Comparison of ENCODE assay signal across 1 cellular context in the genomic region with DNA sequence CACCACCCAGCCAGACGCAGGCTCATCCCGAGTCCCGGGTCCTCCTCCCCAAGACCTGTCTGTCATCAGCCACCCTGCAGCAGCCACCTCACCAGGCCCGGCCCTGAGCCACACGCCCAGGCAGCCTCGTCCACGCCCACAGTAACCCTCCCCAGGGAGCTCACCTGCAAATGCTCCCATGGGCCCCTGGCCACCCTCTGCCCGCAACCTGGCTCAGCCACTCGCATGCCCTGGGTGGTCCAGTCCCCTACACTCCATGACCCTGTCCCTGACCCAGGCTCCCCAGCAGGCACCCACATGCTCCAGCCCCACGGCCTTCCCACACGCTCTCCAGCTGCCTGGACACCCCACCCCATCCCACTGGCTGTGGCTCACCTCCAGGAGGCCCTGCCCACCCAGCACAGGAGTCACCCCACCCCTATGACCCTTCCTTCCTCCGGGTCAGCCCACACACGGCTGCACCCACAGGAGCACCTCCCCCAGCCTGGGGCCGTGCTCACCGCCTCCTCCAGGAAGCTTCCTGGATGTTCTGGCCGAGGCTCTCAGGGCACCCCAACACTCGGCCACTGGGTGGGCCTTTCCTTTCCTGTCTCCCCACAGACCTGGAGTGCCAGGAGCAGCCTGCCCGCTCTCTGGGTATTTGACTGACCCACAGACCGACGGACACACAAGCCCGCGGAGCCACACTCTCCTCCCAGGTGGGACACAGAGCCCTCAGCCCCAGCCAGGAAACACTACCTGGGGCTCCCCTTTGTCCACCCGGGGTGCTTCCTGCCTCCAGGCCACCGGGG.
TF ChIP-seq lines count a peak whose summit lies in the region.

No MANE protein-coding gene starts in this region.

TF ChIP-seq in H1, 55 proteins besides CTCF, POLR2A, EP300 and RAD21:
- TF ChIP-seq MAX (IDR thresholded peaks at IDR 0.05) (no peak), GABPA (IDR thresholded peaks at IDR 0.05; ENCODE audit: borderline replicate concordance, insufficient read depth, low read length) (no peak), SUZ12 (IDR thresholded peaks at IDR 0.05; ENCODE audit: low read length) (no peak), GTF2F1 (IDR thresholded peaks at IDR 0.05; ENCODE audit: borderline replicate concordance, low read depth, low read length) (no peak), JUN (IDR thresholded peaks at IDR 0.05; ENCODE audit: low read depth, low read length) (no peak)
TF ChIP-seq in H1: peak in this region for 0.
